ENCODE assay signal across 8 cellular contexts in the genomic region with DNA sequence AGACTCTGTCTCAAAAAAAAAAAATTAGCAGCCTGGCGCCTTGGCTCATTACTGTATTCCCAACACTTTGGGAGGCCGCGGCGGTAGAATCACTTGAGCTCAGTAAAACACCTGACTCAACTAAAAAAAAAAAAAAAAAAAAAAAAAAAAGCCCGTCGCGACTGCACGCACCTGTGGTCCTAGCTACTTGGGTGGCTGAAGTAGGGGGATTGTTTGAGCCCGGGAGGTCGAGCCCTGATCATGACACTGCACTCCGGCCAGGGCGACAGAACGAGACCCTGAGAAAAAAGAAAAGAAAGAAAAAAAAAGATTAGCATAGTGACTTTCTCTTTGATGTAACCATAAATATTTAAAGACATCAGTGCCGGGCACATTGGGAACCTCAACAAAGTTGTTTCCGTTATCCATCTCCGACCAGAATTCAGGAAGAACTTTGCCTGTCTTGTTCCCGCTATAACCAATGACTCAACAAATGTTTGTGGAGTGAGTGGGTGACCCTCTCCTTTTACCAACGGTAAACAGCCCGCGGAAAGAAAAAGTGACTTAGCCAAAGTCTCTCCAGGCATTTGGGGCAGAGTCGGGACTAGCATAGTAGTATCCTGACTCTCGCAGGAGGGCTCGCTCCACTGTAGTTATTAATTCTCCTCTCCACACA. TPM values are rescaled to one million over a fixed set of nuclear protein-coding genes. Genes with fewer than 3 reads are reported as not detected.
A peak's percentile ranks its signal among the peaks of the same experiment; 100 is the strongest.
DNase-seq lines count a peak whose midpoint lies in the region; ATAC-seq, FAIRE-seq and TF ChIP-seq lines count a peak whose summit lies in the region.

No MANE protein-coding gene starts in this region.

- ATAC-seq in A549 (peak; percentile 82 to 83), GM18520 (IDR thresholded peaks at IDR 0.05; ENCODE audit: unreplicated experiment) (peak; percentile 35), HG03025 (IDR thresholded peaks at IDR 0.05; ENCODE audit: low FRiP score, unreplicated experiment) (peak; percentile 50), left lobe of liver (peak; percentile 81)

- no peak for FAIRE-seq in A549 (lab: Jason Lieb, UNC)

- H3K4me1 ChIP-seq in A549 (peaks cover 11% of the 10 kb centered on the region; the same call in 2 of the 3 replicates), SJSA1 (replicated peaks) (no peaks in the 10 kb centered on the region), stomach smooth muscle (ENCODE audit: control insufficient read depth, insufficient read depth, low read length) (peaks cover 24% of the 10 kb centered on the region)

- CTCF ChIA-PET in A549 (lab: Yijun Ruan, JAX): interaction anchor here (1.3 kb wide), 1 partner anchor 8 kb away, joined by 4 read pairs; no protein-coding TSS in a partner anchor

- TF ChIP-seq POLR2A in A549 (IDR thresholded peaks at IDR 0.05; ENCODE audit: low read length): no peak

- peak overlapping the region; percentile 95 to 99 for H3K9ac ChIP-seq in stomach smooth muscle (ENCODE audit: low read length in 2 of 2)

- H3K27me3 ChIP-seq in SJSA1 (replicated peaks) (no peaks in the 10 kb centered on the region), stomach smooth muscle (ENCODE audit: control insufficient read depth in 1 of 2, insufficient read depth in 2 of 2, low read length in 2 of 2) (no peaks in the 10 kb centered on the region)

- 0 out of 2 replicates have a peak, but pooled peaks cover 3% of the 10 kb centered on the region for H3K36me3 ChIP-seq in SJSA1
- peaks cover under 1 to 9% of the 10 kb centered on the region in 2 donors for H3K36me3 ChIP-seq in stomach smooth muscle (ENCODE audit: control insufficient read depth in 2 of 2, insufficient read depth in 2 of 2, low read length in 2 of 2)

- H3K9me3 ChIP-seq in A549 (no peaks in the 10 kb centered on the region), SJSA1 (replicated peaks) (no peaks in the 10 kb centered on the region), stomach smooth muscle (ENCODE audit: control insufficient read depth in 2 of 2, low read length in 2 of 2) (no peaks in the 10 kb centered on the region)

- no peak for TF ChIP-seq EP300 in A549 (IDR thresholded peaks at IDR 0.05)

- H3K27ac ChIP-seq in A549 (peak overlapping the region; percentile 92 to 96), SJSA1 (peak overlapping the region; percentile 61), stomach smooth muscle (ENCODE audit: low read length) (peak overlapping the region; percentile 80)

- TF ChIP-seq RAD21 in A549 (conservative IDR thresholded peaks at IDR 0.05 in 1 of 2, IDR thresholded peaks at IDR 0.05 in 1 of 2): no peak

- peak overlapping the region; percentile 67 for H3K4me2 ChIP-seq in A549

- WGBS in A549 (ENCODE audit: missing lambda C conversion rate): 21% methylated on average over 23 of the region's 23 CpGs

- no peak for TF ChIP-seq CTCF in A549 (IDR thresholded peaks at IDR 0.05)
- TF ChIP-seq CTCF in cardiac fibroblast (IDR thresholded peaks at IDR 0.05; ENCODE audit: low read depth, low read length): no peak

- peak overlapping the region; percentile 72 for H3K4me3 ChIP-seq in A549
- peak overlapping the region; percentile 60 for H3K4me3 ChIP-seq in SJSA1
- peak overlapping the region; percentile 74 to 81 for H3K4me3 ChIP-seq in cardiac fibroblast (replicated peaks in 1 of 2; ENCODE audit: low read depth in 2 of 2, low read length in 2 of 2)
- H3K4me3 ChIP-seq in stomach smooth muscle (ENCODE audit: low read length in 2 of 2): peak overlapping the region; percentile 94 to 99

- POLR2A ChIA-PET in A549 (lab: Yijun Ruan, JAX): interaction anchor here (0.6 to 1.3 kb wide), 10 partner anchors 8 to 774 kb away, joined by 3 to 8 read pairs (median 4); a partner anchor contains a TSS

- DNase-seq in A549 (ENCODE audit: low read depth in 1 of 2, low spot score in 1 of 2) (no peak), SJSA1 (ENCODE audit: low read depth in 1 of 2, low spot score in 2 of 2) (peak; percentile 52 to 78), cardiac fibroblast (ENCODE audit: low read depth in 2 of 2) (peak; percentile 73 to 81), left lobe of liver (ENCODE audit: low spot score) (no peak), NCI-H2081 (lab: John Stamatoyannopoulos, UW) (no peak)

TF ChIP-seq in A549, 52 proteins besides CTCF, POLR2A, EP300 and RAD21:
- TF ChIP-seq HOXB5 (CRISPR knock-in tag; IDR thresholded peaks at IDR 0.05) (no peak), MYC (IDR thresholded peaks at IDR 0.05; ENCODE audit: borderline replicate concordance, low read length) (no peak), HOXB13 (CRISPR knock-in tag; IDR thresholded peaks at IDR 0.05; ENCODE audit: low read depth) (no peak), TP53 (CRISPR knock-in tag; IDR thresholded peaks at IDR 0.05) (no peak), SMC3 (IDR thresholded peaks at IDR 0.05) (no peak), ESRRA (IDR thresholded peaks at IDR 0.05; ENCODE audit: borderline replicate concordance, low read length) (no peak), TFCP2L1 (CRISPR knock-in tag; IDR thresholded peaks at IDR 0.05) (no peak), KDM5A (IDR thresholded peaks at IDR 0.05) (no peak), FOSL2 (IDR thresholded peaks at IDR 0.05) (no peak), FOSL2 (CRISPR knock-in tag; IDR thresholded peaks at IDR 0.05) (no peak), FOXS1 (CRISPR knock-in tag; IDR thresholded peaks at IDR 0.05) (no peak), CEBPB (IDR thresholded peaks at IDR 0.05) (no peak), RARB (CRISPR knock-in tag; IDR thresholded peaks at IDR 0.05) (no peak)
- TF ChIP-seq, protein P1, sequence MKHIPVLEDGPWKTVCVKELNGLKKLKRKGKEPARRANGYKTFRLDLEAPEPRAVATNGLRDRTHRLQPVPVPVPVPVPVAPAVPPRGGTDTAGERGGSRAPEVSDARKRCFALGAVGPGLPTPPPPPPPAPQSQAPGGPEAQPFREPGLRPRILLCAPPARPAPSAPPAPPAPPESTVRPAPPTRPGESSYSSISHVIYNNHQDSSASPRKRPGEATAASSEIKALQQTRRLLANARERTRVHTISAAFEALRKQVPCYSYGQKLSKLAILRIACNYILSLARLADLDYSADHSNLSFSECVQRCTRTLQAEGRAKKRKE (CRISPR knock-in tag; IDR thresholded peaks at IDR 0.05; ENCODE audit: low read depth): no peak
- TF ChIP-seq, protein P2, sequence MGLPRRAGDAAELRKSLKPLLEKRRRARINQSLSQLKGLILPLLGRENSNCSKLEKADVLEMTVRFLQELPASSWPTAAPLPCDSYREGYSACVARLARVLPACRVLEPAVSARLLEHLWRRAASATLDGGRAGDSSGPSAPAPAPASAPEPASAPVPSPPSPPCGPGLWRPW (IDR thresholded peaks at IDR 0.05): no peak
- TF ChIP-seq, protein P3, sequence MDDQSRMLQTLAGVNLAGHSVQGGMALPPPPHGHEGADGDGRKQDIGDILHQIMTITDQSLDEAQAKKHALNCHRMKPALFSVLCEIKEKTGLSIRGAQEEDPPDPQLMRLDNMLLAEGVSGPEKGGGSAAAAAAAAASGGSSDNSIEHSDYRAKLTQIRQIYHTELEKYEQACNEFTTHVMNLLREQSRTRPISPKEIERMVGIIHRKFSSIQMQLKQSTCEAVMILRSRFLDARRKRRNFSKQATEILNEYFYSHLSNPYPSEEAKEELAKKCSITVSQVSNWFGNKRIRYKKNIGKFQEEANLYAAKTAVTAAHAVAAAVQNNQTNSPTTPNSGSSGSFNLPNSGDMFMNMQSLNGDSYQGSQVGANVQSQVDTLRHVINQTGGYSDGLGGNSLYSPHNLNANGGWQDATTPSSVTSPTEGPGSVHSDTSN (IDR thresholded peaks at IDR 0.05): no peak
- TF ChIP-seq, protein P4, sequence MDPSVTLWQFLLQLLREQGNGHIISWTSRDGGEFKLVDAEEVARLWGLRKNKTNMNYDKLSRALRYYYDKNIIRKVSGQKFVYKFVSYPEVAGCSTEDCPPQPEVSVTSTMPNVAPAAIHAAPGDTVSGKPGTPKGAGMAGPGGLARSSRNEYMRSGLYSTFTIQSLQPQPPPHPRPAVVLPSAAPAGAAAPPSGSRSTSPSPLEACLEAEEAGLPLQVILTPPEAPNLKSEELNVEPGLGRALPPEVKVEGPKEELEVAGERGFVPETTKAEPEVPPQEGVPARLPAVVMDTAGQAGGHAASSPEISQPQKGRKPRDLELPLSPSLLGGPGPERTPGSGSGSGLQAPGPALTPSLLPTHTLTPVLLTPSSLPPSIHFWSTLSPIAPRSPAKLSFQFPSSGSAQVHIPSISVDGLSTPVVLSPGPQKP (IDR thresholded peaks at IDR 0.05; ENCODE audit: low read depth, low read length): no peak
- TF ChIP-seq, protein P5, sequence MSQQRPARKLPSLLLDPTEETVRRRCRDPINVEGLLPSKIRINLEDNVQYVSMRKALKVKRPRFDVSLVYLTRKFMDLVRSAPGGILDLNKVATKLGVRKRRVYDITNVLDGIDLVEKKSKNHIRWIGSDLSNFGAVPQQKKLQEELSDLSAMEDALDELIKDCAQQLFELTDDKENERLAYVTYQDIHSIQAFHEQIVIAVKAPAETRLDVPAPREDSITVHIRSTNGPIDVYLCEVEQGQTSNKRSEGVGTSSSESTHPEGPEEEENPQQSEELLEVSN (IDR thresholded peaks at IDR 0.05; ENCODE audit: borderline replicate concordance, low read depth): no peak
- TF ChIP-seq, protein P6, sequence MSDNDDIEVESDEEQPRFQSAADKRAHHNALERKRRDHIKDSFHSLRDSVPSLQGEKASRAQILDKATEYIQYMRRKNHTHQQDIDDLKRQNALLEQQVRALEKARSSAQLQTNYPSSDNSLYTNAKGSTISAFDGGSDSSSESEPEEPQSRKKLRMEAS (IDR thresholded peaks at IDR 0.05): no peak

RNA-seq across cellular contexts. Expression of a gene that starts 0.6 kb away (rescaled TPM):
- polyA plus RNA-seq in A549 (2011; rRNA removed) (13.0 and 15.5 TPM in 2 replicates), A549 (2017; fragmentation: RNase III; extraction: RNeasy Plus Mini Kit Qiagen cat#74134 plus additional on column Dnase treatment) (27.7 to 30.8 TPM (median 28.4 TPM) in 3 replicates)
- 3.0 and 3.7 TPM in 2 replicates for polyA plus RNA-seq in A549 (2012; cell fraction: cytosol; rRNA removed)
- 1.8 and 6.8 TPM in 2 replicates for polyA plus RNA-seq in A549 (2012; cell fraction: nucleus; rRNA removed)
- 5.9 and 6.7 TPM in 2 replicates for polyA minus RNA-seq in A549 (2011; rRNA and poly(A)+ RNA removed)
- total RNA-seq in SJSA1 (2014; rRNA removed; shearing (Covaris generic)): 4.5 and 4.9 TPM in 2 replicates
- total RNA-seq in left lobe of liver: 15.9 TPM

RNA-seq across cellular contexts. Expression of a gene that starts 36.9 kb away (rescaled TPM):
- polyA plus RNA-seq in A549 (2011; rRNA removed): 39.6 and 46.2 TPM in 2 replicates
- polyA plus RNA-seq in A549 (2012; cell fraction: cytosol; rRNA removed): 28.5 and 30.8 TPM in 2 replicates
- polyA plus RNA-seq in A549 (2012; cell fraction: nucleus; rRNA removed): 13.5 and 22.5 TPM in 2 replicates
- 38.6 to 45.9 TPM (median 39.4 TPM) in 3 replicates for polyA plus RNA-seq in A549 (2017; fragmentation: RNase III; extraction: RNeasy Plus Mini Kit Qiagen cat#74134 plus additional on column Dnase treatment)
- polyA minus RNA-seq in A549 (2011; rRNA and poly(A)+ RNA removed): 16.9 and 18.4 TPM in 2 replicates
- 56.0 and 61.1 TPM in 2 replicates for total RNA-seq in SJSA1 (2014; rRNA removed; shearing (Covaris generic))
- total RNA-seq in left lobe of liver: 67.0 TPM

Comparison
In these comparisons a context has a peak if more than half of its experiments do, and no peak if none do; other contexts are left out.
1. DNase-seq: peak in SJSA1 (2 of 2) and cardiac fibroblast (2 of 2); none in A549 (0 of 2), left lobe of liver (single experiment) and NCI-H2081 (0 of 2).
2. Peak in every context shown above with its lines, with median percentiles within 50 percentile points of each other: ATAC-seq, H3K27ac ChIP-seq and H3K4me3 ChIP-seq.